8 cellular contexts compared by ENCODE assay signal in genomic region chrX:109536439-109537323, GRCh38. TPM values are rescaled to one million over a fixed set of nuclear protein-coding genes. Genes with fewer than 3 reads are reported as not detected.
DNase-seq lines count a peak whose midpoint lies in the region; ATAC-seq and TF ChIP-seq lines count a peak whose summit lies in the region.

Gene NXT2 (plus strand): TSS chrX:109536844. CDS start chrX:109537007, 163 bp downstream.

- H3K27ac ChIP-seq in KMS-11 (peak within 1 kb of the TSS; percentile 91), Panc1 (ENCODE audit: low read length) (peak within 1 kb of the TSS; percentile 95), esophagus (ENCODE audit: low read depth in 2 of 2, low read length in 1 of 2) (peak within 1 kb of the TSS; percentile 97 to 98)

- peaks cover 7% of the 10 kb centered on the region for H3K27me3 Mint-ChIP-seq in activated T-cell treated with anti-CD3 and anti-CD28 coated beads, Interleukin-2, amount 50 U/mL, for 4 hours (ENCODE audit: low read depth)

- H3K9me3 Mint-ChIP-seq in activated T-cell treated with anti-CD3 and anti-CD28 coated beads, Interleukin-2, amount 50 U/mL, for 4 hours: no peaks in the 10 kb centered on the region

- TSS peak; percentile 80 for BruUV-seq in Panc1 (replicated peaks; lab: Mats Ljungman, UMichigan)

- peak within 1 kb of the TSS; percentile 95 for H3K4me3 Mint-ChIP-seq in activated T-cell treated with anti-CD3 and anti-CD28 coated beads, Interleukin-2, amount 50 U/mL, for 4 hours

- WGBS in esophagus, 2 donors: 3 to 26% methylated on average over 42 to 43 of the region's 43 CpGs

- H2AFZ ChIP-seq in KMS-11 (ENCODE audit: low read depth): peak within 1 kb of the TSS; percentile 90

- POLR2A ChIA-PET in Panc1 (lab: Charles Lee): interaction anchor here (0.6 kb wide), 5 partner anchors 19 to 1223 kb away, joined by 3 to 10 read pairs (median 5); no protein-coding TSS in a partner anchor

- H3K36me3 Mint-ChIP-seq in activated T-cell treated with anti-CD3 and anti-CD28 coated beads, Interleukin-2, amount 50 U/mL, for 4 hours (ENCODE audit: insufficient read depth): no peaks in the 10 kb centered on the region

- no peaks in the 10 kb centered on the region for H4K20me1 ChIP-seq in KMS-11 (ENCODE audit: insufficient read depth)

- peaks cover 12% of the 10 kb centered on the region for H3K4me1 ChIP-seq in KMS-11 (ENCODE audit: low read depth, poor library complexity, severe bottlenecking)
- no peaks in the 10 kb centered on the region for H3K4me1 ChIP-seq in Panc1 (ENCODE audit: control insufficient read depth, insufficient read depth, low read length)
- no peaks in the 10 kb centered on the region for H3K4me1 ChIP-seq in esophagus (ENCODE audit: control insufficient read depth in 2 of 2, insufficient read depth in 2 of 2, low read length in 1 of 2)
- H3K4me1 ChIP-seq in mucosa of stomach (ENCODE audit: control insufficient read depth, insufficient read depth, low read length): no peaks in the 10 kb centered on the region

- H3K9me3 ChIP-seq in Panc1 (ENCODE audit: control insufficient read depth, insufficient read depth, low read depth, low read length) (no peaks in the 10 kb centered on the region), esophagus (ENCODE audit: control insufficient read depth in 2 of 2, insufficient read depth in 1 of 2, low read depth in 1 of 2, low read length in 1 of 2) (no peaks in the 10 kb centered on the region), mucosa of stomach (ENCODE audit: control insufficient read depth, low read length) (no peaks in the 10 kb centered on the region)

- no peaks in the 10 kb centered on the region for H3K27me3 ChIP-seq in KMS-11 (ENCODE audit: insufficient read depth, low read depth)
- H3K27me3 ChIP-seq in Panc1 (ENCODE audit: control insufficient read depth, insufficient read depth, low read length): peaks cover 2% of the 10 kb centered on the region; the same call in 1 of the 2 replicates
- H3K27me3 ChIP-seq in esophagus (ENCODE audit: control insufficient read depth in 1 of 2, insufficient read depth in 2 of 2, low read length in 2 of 2): no peaks in the 10 kb centered on the region
- H3K27me3 ChIP-seq in mucosa of stomach (ENCODE audit: control insufficient read depth, insufficient read depth, low read length): no peaks in the 10 kb centered on the region

- ATAC-seq in GM21786 (IDR thresholded peaks at IDR 0.05; ENCODE audit: unreplicated experiment) (peak; percentile 94), Panc1 (peak; percentile 100)
- peak; percentile 97 to 98 for ATAC-seq in activated T-cell treated with anti-CD3 and anti-CD28 coated beads, Interleukin-2, amount 50 U/mL, for 4 hours

- 0 out of 2 replicates have a peak, but pooled peaks cover 5% of the 10 kb centered on the region for H3K79me2 ChIP-seq in KMS-11 (ENCODE audit: insufficient read depth, low read depth)

- peak within 1 kb of the TSS; percentile 96 for H3K4me2 ChIP-seq in KMS-11

- CTCF ChIA-PET in Panc1 (lab: Charles Lee): no interaction called here

- H3K4me3 ChIP-seq in KMS-11 (IDR thresholded peaks at IDR 0.05; ENCODE audit: insufficient read depth, low read depth, low read length) (no peak within 1 kb of the TSS), Panc1 (ENCODE audit: low read depth in 2 of 2, low read length in 2 of 2) (peak within 1 kb of the TSS; percentile 63 to 69), esophagus (ENCODE audit: low read depth in 1 of 2, low read length in 2 of 2) (peak within 1 kb of the TSS; percentile 48 to 83), mucosa of stomach (ENCODE audit: low read length) (peak within 1 kb of the TSS; percentile 87)

- TF ChIP-seq CTCF in KMS-11 (conservative IDR thresholded peaks at IDR 0.05; ENCODE audit: low read depth, low read length) (no peak), Panc1 (IDR thresholded peaks at IDR 0.05) (no peak)

- intact Hi-C loops in Panc1 (cut with micrococcal nuclease; ENCODE audit: unreplicated experiment): no loop called here

- H3K36me3 ChIP-seq in KMS-11 (ENCODE audit: insufficient read depth) (no peaks in the 10 kb centered on the region), Panc1 (ENCODE audit: control insufficient read depth, insufficient read depth, low read length) (no peaks in the 10 kb centered on the region), esophagus (ENCODE audit: control insufficient read depth in 2 of 2, insufficient read depth in 2 of 2, low read length in 1 of 2) (no peaks in the 10 kb centered on the region), mucosa of stomach (ENCODE audit: control insufficient read depth, insufficient read depth, low read length) (no peaks in the 10 kb centered on the region)

- in situ Hi-C loops in Panc1 (cut with HindIII; ENCODE audit: low pct_unique_long_range_greater_than_20kb, low sequenced_read_pairs): no loop called here

- H3K4me1 Mint-ChIP-seq in activated T-cell treated with anti-CD3 and anti-CD28 coated beads, Interleukin-2, amount 50 U/mL, for 4 hours (ENCODE audit: low read depth): peaks cover 18% of the 10 kb centered on the region

- DNase-seq in DMS79 treated with DMSO at 0.1 percent for 48 hours (lab: John Stamatoyannopoulos, UW): peak; percentile 71
- DNase-seq in Panc1 (ENCODE audit: low read depth, low spot score): peak; percentile 93
- peak; percentile 77 for DNase-seq in activated T-cell treated with anti-CD3 and anti-CD28 coated beads, Interleukin-2, amount 50 U/mL, for 4 hours
- DNase-seq in stimulated activated CD8-positive, alpha-beta memory T cell treated with anti-CD3 and anti-CD28 coated beads, Interleukin-4, amount 100 ng/mL, for 48 hours: peak; percentile 84

- H3K9ac ChIP-seq in KMS-11 (peak within 1 kb of the TSS; percentile 80), mucosa of stomach (ENCODE audit: low read length) (peak within 1 kb of the TSS; percentile 64)

RNA-seq across cellular contexts. Expression of gene NXT2, which starts in this region (rescaled TPM):
- total RNA-seq in Panc1 (2021; ENCODE audit: unreplicated experiment): 20.6 TPM
- polyA plus RNA-seq in Panc1 (2012; ENCODE audit: insufficient read length): 7.4 TPM
- total RNA-seq in activated T-cell treated with anti-CD3 and anti-CD28 coated beads, Interleukin-2, amount 50 U/mL, for 4 hours: 10 to 100 TPM; 13.2 to 16.7 (median 15.9) TPM
- polyA plus RNA-seq in esophagus: 1 to 10 TPM; 3.2 to 6.8 TPM
